1 cellular context compared by ENCODE assay signal in the genomic region with DNA sequence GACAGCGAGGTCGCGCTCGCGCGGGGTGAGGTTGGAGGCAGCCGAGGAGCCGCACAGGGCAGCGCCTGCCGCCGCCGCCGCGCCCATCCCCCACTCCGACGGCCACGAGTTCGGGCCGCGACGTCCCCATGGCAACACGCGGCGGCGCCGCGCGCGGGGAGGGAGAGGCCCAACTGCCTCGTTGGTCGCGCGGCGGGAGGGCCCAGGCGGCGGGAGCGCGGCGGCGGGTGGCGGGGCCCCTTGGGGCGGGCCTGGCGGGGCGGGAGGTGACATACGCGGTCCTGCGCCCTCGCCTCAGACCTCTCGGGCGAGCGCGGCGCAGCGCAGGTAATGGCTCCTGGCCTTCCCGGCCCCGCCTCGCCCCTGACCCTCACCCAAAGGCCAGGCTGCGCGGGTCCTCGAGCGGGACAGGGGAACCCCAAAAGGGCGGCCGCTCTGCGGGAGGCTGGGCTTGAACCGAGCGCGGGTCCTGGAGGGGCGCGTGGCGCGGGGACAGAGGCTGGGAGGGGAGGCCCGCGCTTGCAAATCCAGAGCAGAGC.
TF ChIP-seq lines count a peak whose summit lies in the region.

A gene with protein sequence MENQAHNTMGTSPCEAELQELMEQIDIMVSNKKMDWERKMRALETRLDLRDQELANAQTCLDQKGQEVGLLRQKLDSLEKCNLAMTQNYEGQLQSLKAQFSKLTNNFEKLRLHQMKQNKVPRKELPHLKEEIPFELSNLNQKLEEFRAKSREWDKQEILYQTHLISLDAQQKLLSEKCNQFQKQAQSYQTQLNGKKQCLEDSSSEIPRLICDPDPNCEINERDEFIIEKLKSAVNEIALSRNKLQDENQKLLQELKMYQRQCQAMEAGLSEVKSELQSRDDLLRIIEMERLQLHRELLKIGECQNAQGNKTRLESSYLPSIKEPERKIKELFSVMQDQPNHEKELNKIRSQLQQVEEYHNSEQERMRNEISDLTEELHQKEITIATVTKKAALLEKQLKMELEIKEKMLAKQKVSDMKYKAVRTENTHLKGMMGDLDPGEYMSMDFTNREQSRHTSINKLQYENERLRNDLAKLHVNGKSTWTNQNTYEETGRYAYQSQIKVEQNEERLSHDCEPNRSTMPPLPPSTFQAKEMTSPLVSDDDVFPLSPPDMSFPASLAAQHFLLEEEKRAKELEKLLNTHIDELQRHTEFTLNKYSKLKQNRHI (plus strand): TSS at position 297 of the 539 bp plus-strand sequence. CDS start 1,518 bp downstream, outside the sequence.

TF ChIP-seq in K562, 482 proteins besides CTCF, POLR2A, EP300 and RAD21 (continued from another document and continues in another):
- TF ChIP-seq, protein P1, sequence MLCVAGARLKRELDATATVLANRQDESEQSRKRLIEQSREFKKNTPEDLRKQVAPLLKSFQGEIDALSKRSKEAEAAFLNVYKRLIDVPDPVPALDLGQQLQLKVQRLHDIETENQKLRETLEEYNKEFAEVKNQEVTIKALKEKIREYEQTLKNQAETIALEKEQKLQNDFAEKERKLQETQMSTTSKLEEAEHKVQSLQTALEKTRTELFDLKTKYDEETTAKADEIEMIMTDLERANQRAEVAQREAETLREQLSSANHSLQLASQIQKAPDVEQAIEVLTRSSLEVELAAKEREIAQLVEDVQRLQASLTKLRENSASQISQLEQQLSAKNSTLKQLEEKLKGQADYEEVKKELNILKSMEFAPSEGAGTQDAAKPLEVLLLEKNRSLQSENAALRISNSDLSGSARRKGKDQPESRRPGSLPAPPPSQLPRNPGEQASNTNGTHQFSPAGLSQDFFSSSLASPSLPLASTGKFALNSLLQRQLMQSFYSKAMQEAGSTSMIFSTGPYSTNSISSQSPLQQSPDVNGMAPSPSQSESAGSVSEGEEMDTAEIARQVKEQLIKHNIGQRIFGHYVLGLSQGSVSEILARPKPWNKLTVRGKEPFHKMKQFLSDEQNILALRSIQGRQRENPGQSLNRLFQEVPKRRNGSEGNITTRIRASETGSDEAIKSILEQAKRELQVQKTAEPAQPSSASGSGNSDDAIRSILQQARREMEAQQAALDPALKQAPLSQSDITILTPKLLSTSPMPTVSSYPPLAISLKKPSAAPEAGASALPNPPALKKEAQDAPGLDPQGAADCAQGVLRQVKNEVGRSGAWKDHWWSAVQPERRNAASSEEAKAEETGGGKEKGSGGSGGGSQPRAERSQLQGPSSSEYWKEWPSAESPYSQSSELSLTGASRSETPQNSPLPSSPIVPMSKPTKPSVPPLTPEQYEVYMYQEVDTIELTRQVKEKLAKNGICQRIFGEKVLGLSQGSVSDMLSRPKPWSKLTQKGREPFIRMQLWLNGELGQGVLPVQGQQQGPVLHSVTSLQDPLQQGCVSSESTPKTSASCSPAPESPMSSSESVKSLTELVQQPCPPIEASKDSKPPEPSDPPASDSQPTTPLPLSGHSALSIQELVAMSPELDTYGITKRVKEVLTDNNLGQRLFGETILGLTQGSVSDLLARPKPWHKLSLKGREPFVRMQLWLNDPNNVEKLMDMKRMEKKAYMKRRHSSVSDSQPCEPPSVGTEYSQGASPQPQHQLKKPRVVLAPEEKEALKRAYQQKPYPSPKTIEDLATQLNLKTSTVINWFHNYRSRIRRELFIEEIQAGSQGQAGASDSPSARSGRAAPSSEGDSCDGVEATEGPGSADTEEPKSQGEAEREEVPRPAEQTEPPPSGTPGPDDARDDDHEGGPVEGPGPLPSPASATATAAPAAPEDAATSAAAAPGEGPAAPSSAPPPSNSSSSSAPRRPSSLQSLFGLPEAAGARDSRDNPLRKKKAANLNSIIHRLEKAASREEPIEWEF (CRISPR knock-in tag; IDR thresholded peaks at IDR 0.05) = no peak
- TF ChIP-seq, protein P2, sequence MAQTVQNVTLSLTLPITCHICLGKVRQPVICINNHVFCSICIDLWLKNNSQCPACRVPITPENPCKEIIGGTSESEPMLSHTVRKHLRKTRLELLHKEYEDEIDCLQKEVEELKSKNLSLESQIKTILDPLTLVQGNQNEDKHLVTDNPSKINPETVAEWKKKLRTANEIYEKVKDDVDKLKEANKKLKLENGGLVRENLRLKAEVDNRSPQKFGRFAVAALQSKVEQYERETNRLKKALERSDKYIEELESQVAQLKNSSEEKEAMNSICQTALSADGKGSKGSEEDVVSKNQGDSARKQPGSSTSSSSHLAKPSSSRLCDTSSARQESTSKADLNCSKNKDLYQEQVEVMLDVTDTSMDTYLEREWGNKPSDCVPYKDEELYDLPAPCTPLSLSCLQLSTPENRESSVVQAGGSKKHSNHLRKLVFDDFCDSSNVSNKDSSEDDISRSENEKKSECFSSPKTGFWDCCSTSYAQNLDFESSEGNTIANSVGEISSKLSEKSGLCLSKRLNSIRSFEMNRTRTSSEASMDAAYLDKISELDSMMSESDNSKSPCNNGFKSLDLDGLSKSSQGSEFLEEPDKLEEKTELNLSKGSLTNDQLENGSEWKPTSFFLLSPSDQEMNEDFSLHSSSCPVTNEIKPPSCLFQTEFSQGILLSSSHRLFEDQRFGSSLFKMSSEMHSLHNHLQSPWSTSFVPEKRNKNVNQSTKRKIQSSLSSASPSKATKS (CRISPR knock-in tag; IDR thresholded peaks at IDR 0.05) = no peak
- TF ChIP-seq, protein P3, sequence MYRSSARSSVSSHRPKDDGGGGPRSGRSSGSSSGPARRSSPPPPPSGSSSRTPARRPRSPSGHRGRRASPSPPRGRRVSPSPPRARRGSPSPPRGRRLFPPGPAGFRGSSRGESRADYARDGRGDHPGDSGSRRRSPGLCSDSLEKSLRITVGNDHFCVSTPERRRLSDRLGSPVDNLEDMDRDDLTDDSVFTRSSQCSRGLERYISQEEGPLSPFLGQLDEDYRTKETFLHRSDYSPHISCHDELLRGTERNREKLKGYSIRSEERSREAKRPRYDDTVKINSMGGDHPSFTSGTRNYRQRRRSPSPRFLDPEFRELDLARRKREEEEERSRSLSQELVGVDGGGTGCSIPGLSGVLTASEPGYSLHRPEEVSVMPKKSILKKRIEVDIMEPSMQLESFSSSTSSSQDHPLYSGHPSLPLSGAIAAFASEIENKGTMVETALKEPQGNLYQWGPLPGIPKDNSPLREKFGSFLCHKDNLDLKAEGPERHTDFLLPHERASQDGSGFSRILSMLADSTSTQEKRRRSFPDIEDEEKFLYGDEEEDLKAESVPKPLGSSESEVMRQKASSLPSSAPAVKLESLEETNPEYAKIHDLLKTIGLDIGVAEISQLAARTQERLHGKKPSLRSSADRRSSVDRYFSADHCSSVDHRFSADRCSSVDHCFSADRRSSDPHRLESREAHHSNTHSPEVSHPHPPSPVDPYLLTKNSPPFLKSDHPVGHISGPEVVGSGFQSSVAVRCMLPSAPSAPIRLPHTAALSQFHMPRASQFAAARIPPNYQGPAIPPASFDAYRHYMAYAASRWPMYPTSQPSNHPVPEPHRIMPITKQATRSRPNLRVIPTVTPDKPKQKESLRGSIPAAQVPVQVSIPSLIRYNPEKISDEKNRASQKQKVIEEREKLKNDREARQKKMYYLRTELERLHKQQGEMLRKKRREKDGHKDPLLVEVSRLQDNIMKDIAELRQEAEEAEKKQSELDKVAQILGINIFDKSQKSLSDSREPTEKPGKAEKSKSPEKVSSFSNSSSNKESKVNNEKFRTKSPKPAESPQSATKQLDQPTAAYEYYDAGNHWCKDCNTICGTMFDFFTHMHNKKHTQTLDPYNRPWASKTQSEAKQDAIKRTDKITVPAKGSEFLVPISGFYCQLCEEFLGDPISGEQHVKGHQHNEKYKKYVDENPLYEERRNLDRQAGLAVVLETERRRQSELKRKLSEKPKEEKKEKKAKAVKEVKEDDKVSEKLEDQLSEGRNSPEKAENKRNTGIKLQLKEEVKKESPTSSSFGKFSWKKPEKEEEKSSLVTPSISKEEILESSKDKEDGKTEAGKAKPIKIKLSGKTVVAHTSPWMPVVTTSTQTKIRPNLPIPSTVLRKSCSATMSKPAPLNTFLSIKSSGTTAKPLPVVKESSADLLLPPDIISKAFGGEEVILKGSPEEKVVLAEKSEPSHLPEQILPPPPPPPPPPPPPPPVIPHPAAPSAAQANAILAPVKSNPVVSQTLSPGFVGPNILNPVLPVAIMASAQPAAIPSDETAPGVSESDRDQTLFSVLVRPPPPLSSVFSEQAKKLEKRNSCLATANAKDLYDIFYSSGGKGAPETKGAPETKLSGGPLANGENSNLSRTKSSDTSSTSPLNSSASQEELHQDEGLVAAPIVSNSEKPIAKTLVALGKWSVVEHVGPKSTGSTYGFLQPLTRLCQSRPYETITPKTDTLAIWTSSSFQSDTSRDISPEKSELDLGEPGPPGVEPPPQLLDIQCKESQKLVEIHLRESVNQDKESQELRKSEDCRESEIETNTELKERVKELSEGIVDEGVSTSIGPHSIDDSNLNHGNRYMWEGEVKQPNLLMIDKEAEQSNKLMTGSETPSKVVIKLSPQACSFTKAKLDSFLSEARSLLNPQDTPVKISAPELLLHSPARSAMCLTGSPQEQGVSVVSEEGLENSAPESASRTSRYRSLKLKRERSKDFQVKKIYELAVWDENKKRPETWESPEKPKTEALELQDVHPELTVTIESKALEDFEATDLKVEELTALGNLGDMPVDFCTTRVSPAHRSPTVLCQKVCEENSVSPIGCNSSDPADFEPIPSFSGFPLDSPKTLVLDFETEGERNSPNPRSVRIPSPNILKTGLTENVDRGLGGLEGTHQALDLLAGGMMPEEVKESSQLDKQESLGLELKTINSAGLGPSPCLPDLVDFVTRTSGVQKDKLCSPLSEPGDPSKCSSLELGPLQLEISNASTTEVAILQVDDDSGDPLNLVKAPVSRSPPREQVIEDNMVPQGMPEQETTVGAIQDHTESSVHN (IDR thresholded peaks at IDR 0.05; ENCODE audit: borderline replicate concordance in 1 of 2, low read depth in 1 of 2) = no peak
- TF ChIP-seq STAT5A (IDR thresholded peaks at IDR 0.05; ENCODE audit: borderline replicate concordance, low read length) = no peak
- TF ChIP-seq IFI16 (CRISPR knock-in tag; IDR thresholded peaks at IDR 0.05) = no peak
- TF ChIP-seq DNMT1 (IDR thresholded peaks at IDR 0.05) = no peak
- TF ChIP-seq, protein P4, sequence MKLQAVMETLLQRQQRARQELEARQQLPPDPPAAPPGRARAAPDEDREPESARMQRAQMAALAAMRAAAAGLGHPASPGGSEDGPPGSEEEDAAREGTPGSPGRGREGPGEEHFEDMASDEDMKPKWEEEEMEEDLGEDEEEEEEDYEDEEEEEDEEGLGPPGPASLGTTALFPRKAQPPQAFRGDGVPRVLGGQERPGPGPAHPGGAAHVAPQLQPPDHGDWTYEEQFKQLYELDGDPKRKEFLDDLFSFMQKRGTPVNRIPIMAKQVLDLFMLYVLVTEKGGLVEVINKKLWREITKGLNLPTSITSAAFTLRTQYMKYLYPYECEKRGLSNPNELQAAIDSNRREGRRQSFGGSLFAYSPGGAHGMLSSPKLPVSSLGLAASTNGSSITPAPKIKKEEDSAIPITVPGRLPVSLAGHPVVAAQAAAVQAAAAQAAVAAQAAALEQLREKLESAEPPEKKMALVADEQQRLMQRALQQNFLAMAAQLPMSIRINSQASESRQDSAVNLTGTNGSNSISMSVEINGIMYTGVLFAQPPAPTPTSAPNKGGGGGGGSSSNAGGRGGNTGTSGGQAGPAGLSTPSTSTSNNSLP (IDR thresholded peaks at IDR 0.05; ENCODE audit: borderline replicate concordance, low read depth, low read length) = no peak
- no peak for TF ChIP-seq PHTF2 (CRISPR knock-in tag; IDR thresholded peaks at IDR 0.05)
- TF ChIP-seq, protein P5, sequence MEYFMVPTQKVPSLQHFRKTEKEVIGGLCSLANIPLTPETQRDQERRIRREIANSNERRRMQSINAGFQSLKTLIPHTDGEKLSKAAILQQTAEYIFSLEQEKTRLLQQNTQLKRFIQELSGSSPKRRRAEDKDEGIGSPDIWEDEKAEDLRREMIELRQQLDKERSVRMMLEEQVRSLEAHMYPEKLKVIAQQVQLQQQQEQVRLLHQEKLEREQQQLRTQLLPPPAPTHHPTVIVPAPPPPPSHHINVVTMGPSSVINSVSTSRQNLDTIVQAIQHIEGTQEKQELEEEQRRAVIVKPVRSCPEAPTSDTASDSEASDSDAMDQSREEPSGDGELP (CRISPR knock-in tag; IDR thresholded peaks at IDR 0.05; ENCODE audit: borderline replicate concordance) = no peak
- no peak for TF ChIP-seq DIDO1 (tag; IDR thresholded peaks at IDR 0.05; ENCODE audit: low read depth)
- TF ChIP-seq, protein P6, sequence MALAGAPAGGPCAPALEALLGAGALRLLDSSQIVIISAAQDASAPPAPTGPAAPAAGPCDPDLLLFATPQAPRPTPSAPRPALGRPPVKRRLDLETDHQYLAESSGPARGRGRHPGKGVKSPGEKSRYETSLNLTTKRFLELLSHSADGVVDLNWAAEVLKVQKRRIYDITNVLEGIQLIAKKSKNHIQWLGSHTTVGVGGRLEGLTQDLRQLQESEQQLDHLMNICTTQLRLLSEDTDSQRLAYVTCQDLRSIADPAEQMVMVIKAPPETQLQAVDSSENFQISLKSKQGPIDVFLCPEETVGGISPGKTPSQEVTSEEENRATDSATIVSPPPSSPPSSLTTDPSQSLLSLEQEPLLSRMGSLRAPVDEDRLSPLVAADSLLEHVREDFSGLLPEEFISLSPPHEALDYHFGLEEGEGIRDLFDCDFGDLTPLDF (CRISPR knock-in tag; IDR thresholded peaks at IDR 0.05) = no peak
- TF ChIP-seq ZNF124 (CRISPR knock-in tag; IDR thresholded peaks at IDR 0.05) = no peak
- TF ChIP-seq SETDB1 (IDR thresholded peaks at IDR 0.05; ENCODE audit: low read length) = no peak
- TF ChIP-seq, protein P7, sequence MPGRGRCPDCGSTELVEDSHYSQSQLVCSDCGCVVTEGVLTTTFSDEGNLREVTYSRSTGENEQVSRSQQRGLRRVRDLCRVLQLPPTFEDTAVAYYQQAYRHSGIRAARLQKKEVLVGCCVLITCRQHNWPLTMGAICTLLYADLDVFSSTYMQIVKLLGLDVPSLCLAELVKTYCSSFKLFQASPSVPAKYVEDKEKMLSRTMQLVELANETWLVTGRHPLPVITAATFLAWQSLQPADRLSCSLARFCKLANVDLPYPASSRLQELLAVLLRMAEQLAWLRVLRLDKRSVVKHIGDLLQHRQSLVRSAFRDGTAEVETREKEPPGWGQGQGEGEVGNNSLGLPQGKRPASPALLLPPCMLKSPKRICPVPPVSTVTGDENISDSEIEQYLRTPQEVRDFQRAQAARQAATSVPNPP (IDR thresholded peaks at IDR 0.05; ENCODE audit: borderline replicate concordance, insufficient read depth, insufficient read length) = no peak
- no peak for TF ChIP-seq ZNF184 (CRISPR knock-in tag; IDR thresholded peaks at IDR 0.05)
- TF ChIP-seq PHB (CRISPR knock-in tag; IDR thresholded peaks at IDR 0.05) = 0 out of 2 replicates have a peak, but pooled peaks have one; percentile 60
- TF ChIP-seq ATF1 (CRISPR knock-in tag; IDR thresholded peaks at IDR 0.05) = no peak
- TF ChIP-seq ATF1 (tag; IDR thresholded peaks at IDR 0.05) = peak; percentile 38; the same call in 1 of the 2 replicates
- no peak for TF ChIP-seq POLR3G (IDR thresholded peaks at IDR 0.05; ENCODE audit: extremely low read depth, insufficient read length, insufficient replicate concordance)
- peak; percentile 41 for TF ChIP-seq GABPA (tag; conservative IDR thresholded peaks at IDR 0.05; ENCODE audit: low read depth)
- no peak for TF ChIP-seq SRSF1 (IDR thresholded peaks at IDR 0.05; ENCODE audit: low read depth, low read length)
- TF ChIP-seq, protein P8, sequence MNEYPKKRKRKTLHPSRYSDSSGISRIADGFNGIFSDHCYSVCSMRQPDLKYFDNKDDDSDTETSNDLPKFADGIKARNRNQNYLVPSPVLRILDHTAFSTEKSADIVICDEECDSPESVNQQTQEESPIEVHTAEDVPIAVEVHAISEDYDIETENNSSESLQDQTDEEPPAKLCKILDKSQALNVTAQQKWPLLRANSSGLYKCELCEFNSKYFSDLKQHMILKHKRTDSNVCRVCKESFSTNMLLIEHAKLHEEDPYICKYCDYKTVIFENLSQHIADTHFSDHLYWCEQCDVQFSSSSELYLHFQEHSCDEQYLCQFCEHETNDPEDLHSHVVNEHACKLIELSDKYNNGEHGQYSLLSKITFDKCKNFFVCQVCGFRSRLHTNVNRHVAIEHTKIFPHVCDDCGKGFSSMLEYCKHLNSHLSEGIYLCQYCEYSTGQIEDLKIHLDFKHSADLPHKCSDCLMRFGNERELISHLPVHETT (CRISPR knock-in tag; conservative IDR thresholded peaks at IDR 0.05 in 1 of 2, IDR thresholded peaks at IDR 0.05 in 1 of 2) = peak in 1 of 2 experiments; percentile 71; a peak in 1 of 4 replicates
- peak; percentile 60; the same call in 1 of the 2 replicates for TF ChIP-seq RB1 (IDR thresholded peaks at IDR 0.05; ENCODE audit: low read depth)
